16 cellular contexts compared by ENCODE assay signal in the genomic region with DNA sequence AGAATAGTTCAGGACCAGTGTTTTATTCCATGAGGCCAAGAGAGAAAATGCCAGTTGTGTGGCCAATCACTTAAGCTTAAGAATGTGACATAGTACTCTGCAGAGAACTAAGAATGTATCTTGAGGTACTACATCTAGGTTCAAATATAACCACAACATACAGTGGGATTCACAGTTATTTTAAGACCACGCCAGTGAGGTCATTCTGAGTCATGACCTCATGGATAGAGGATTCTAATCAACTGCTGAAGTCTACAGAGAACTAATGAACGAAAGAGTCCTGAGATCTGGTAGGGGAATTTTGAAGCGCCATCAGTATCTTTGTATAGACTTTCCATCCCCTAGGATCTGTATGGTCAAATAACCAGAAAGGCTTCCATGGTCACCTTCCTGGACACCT.
DNase-seq lines count a peak whose midpoint lies in the region; ATAC-seq, FAIRE-seq and TF ChIP-seq lines count a peak whose summit lies in the region.
"Had no signal": no experiment of that assay in that cellular context is flagged by ENCODE, and none has a peak within 500 bp of the region (broad histone marks: within the 10 kb centered on the region; RNA-seq: fewer than 3 reads in every experiment).

No MANE protein-coding gene starts in this region.

- peaks cover 3% of the 10 kb centered on the region; the same call in 1 of the 2 replicates for H3K27me3 Mint-ChIP-seq in HFFc6 (ENCODE audit: insufficient read depth)

- 0 out of 2 replicates have a peak overlapping the region, but pooled peaks have one; percentile 32 for H3K4me3 Mint-ChIP-seq in HFFc6

- FAIRE-seq in A549 (lab: Jason Lieb, UNC) = peak; percentile 36
- FAIRE-seq: A204.1 had no signal

- WGBS in A549 (ENCODE audit: missing lambda C conversion rate) = 85% methylated on average over 3 of the region's 3 CpGs

- H3K4me1 ChIP-seq in A549 = peaks cover 32% of the 10 kb centered on the region
- H3K4me1 ChIP-seq: Caco-2, SJCRH30 had no signal

- H3K4me1 Mint-ChIP-seq in HFFc6 (ENCODE audit: low read depth) = peaks cover 68% of the 10 kb centered on the region

- ATAC-seq in A549 (peak in 1 of 2 experiments; percentile 19; a peak in 2 of 6 replicates), GM21529 (IDR thresholded peaks at IDR 0.05; ENCODE audit: unreplicated experiment) (no peak), GM18907 (IDR thresholded peaks at IDR 0.05; ENCODE audit: unreplicated experiment) (no peak)

- no peaks in the 10 kb centered on the region for H3K9me3 Mint-ChIP-seq in HFFc6

- TF ChIP-seq CTCF in A549 (IDR thresholded peaks at IDR 0.05) = no peak
- no peak for TF ChIP-seq CTCF in HFFc6 (IDR thresholded peaks at IDR 0.05)

- no peak for TF ChIP-seq EP300 in A549 (IDR thresholded peaks at IDR 0.05)

- H3K27ac ChIP-seq in A549 = 0 out of 6 replicates have a peak overlapping the region, but pooled peaks of 1 of the 2 experiments have one; percentile 9
- H3K27ac ChIP-seq: SJCRH30 had no signal

- no peak overlapping the region for H3K4me3 ChIP-seq in A549
- H3K4me3 ChIP-seq: SJCRH30 had no signal

- DNase-seq in A549 (ENCODE audit: low read depth in 1 of 2, low spot score in 1 of 2) (no peak), HFFc6 (peak; percentile 25), RPMI7951 (ENCODE audit: low read depth) (peak; percentile 71), kidney glomerular epithelial cell (lab: John Stamatoyannopoulos, UW) (peak; percentile 22), NCI-H446 treated with DMSO at 0.1 percent for 48 hours (lab: John Stamatoyannopoulos, UW) (no peak)
- no peak for DNase-seq in activated effector memory CD4-positive, alpha-beta T cell treated with Interleukin-2 at 50 U/mL for 16 hours
- DNase-seq: Caco-2, GF-D8, NCI-H1092, NCI-H1694 treated with DMSO at 0.1 percent for 48 hours, NCI-H510A, NCI-H82, SJCRH30 had no signal

- POLR2A ChIA-PET in A549 (lab: Yijun Ruan, JAX) = no interaction called here

- H3K4me2 ChIP-seq in A549 = peak overlapping the region; percentile 43

- TF ChIP-seq RAD21 in A549 (conservative IDR thresholded peaks at IDR 0.05 in 1 of 2, IDR thresholded peaks at IDR 0.05 in 1 of 2) = no peak

- no peaks in the 10 kb centered on the region for H3K9me3 ChIP-seq in A549
- H3K9me3 ChIP-seq: Caco-2, SJCRH30 had no signal

- CTCF ChIA-PET in A549 (lab: Yijun Ruan, JAX) = interaction anchor here (1.2 to 1.3 kb wide), 2 partner anchors 17 to 58 kb away, joined by 3 read pairs; no protein-coding TSS in a partner anchor

- peak overlapping the region; percentile 14; the same call in 1 of the 2 replicates for H3K27ac Mint-ChIP-seq in HFFc6

- peaks cover 20% of the 10 kb centered on the region for H3K36me3 Mint-ChIP-seq in HFFc6 (ENCODE audit: low read depth)

- TF ChIP-seq POLR2A in A549 (IDR thresholded peaks at IDR 0.05; ENCODE audit: low read length) = no peak

TF ChIP-seq in A549, 52 proteins besides CTCF, POLR2A, EP300 and RAD21:
- TF ChIP-seq JUN (IDR thresholded peaks at IDR 0.05) = no peak
- TF ChIP-seq RCOR1 (IDR thresholded peaks at IDR 0.05; ENCODE audit: low read depth, low read length) = no peak
- no peak for TF ChIP-seq CHD2 (IDR thresholded peaks at IDR 0.05; ENCODE audit: low read length, partially characterized antibody)
- no peak for TF ChIP-seq MAZ (IDR thresholded peaks at IDR 0.05; ENCODE audit: borderline replicate concordance, low read depth, low read length)
- TF ChIP-seq, protein P1, sequence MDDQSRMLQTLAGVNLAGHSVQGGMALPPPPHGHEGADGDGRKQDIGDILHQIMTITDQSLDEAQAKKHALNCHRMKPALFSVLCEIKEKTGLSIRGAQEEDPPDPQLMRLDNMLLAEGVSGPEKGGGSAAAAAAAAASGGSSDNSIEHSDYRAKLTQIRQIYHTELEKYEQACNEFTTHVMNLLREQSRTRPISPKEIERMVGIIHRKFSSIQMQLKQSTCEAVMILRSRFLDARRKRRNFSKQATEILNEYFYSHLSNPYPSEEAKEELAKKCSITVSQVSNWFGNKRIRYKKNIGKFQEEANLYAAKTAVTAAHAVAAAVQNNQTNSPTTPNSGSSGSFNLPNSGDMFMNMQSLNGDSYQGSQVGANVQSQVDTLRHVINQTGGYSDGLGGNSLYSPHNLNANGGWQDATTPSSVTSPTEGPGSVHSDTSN (IDR thresholded peaks at IDR 0.05) = no peak
- TF ChIP-seq SREBF2 (IDR thresholded peaks at IDR 0.05) = no peak
- no peak for TF ChIP-seq TFCP2L1 (CRISPR knock-in tag; IDR thresholded peaks at IDR 0.05)
- TF ChIP-seq ZC3H11A (IDR thresholded peaks at IDR 0.05) = no peak
- TF ChIP-seq HOXA7 (CRISPR knock-in tag; IDR thresholded peaks at IDR 0.05) = no peak
- TF ChIP-seq NPAS2 (CRISPR knock-in tag; IDR thresholded peaks at IDR 0.05; ENCODE audit: borderline replicate concordance) = no peak
- no peak for TF ChIP-seq FOSB (CRISPR knock-in tag; IDR thresholded peaks at IDR 0.05)
- TF ChIP-seq, protein P2, sequence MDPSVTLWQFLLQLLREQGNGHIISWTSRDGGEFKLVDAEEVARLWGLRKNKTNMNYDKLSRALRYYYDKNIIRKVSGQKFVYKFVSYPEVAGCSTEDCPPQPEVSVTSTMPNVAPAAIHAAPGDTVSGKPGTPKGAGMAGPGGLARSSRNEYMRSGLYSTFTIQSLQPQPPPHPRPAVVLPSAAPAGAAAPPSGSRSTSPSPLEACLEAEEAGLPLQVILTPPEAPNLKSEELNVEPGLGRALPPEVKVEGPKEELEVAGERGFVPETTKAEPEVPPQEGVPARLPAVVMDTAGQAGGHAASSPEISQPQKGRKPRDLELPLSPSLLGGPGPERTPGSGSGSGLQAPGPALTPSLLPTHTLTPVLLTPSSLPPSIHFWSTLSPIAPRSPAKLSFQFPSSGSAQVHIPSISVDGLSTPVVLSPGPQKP (IDR thresholded peaks at IDR 0.05; ENCODE audit: low read depth, low read length) = no peak

Comparison
In these comparisons a context has a peak if more than half of its experiments do, and no peak if none do; other contexts are left out.
1. DNase-seq: peak in HFFc6 (single experiment), RPMI7951 (single experiment) and kidney glomerular epithelial cell (single experiment); none in A549 (0 of 2), NCI-H446 treated with DMSO at 0.1 percent for 48 hours (single experiment) and activated effector memory CD4-positive, alpha-beta T cell treated with Interleukin-2 at 50 U/mL for 16 hours (single experiment).